1 cellular context compared by ENCODE assay signal in genomic region chr6:135321012-135321621, GRCh38.
TF ChIP-seq lines count a peak whose summit lies in the region.

No MANE protein-coding gene starts in this region.

TF ChIP-seq in K562, 482 proteins besides CTCF, POLR2A, EP300 and RAD21 (continued from another document and continues in another):
- TF ChIP-seq MCM2 (IDR thresholded peaks at IDR 0.05; ENCODE audit: low read depth) (no peak), REST (CRISPR knock-in tag; IDR thresholded peaks at IDR 0.05; ENCODE audit: low read depth) (no peak), DEAF1 (CRISPR knock-in tag; IDR thresholded peaks at IDR 0.05) (no peak; the same call in 1 of the 2 replicates), HDAC3 (IDR thresholded peaks at IDR 0.05; ENCODE audit: borderline replicate concordance, partially characterized antibody) (peak; percentile 71), STAT5A (IDR thresholded peaks at IDR 0.05; ENCODE audit: borderline replicate concordance, low read length) (peak; percentile 84), E2F3 (CRISPR knock-in tag; IDR thresholded peaks at IDR 0.05) (no peak), IRF1 (CRISPR knock-in tag; IDR thresholded peaks at IDR 0.05; ENCODE audit: borderline replicate concordance) (no peak), L3MBTL2 (IDR thresholded peaks at IDR 0.05) (no peak), C11orf30 (IDR thresholded peaks at IDR 0.05; ENCODE audit: low read depth) (peak; percentile 55; the same call in 1 of the 2 replicates), TEAD1 (CRISPR knock-in tag; IDR thresholded peaks at IDR 0.05) (no peak), SLC30A9 (CRISPR knock-in tag; IDR thresholded peaks at IDR 0.05) (no peak), ZFPM2 (CRISPR knock-in tag; IDR thresholded peaks at IDR 0.05) (no peak), NFYB (IDR thresholded peaks at IDR 0.05; ENCODE audit: extremely low read depth, insufficient read length) (no peak), RFX7 (CRISPR knock-in tag; IDR thresholded peaks at IDR 0.05) (no peak), LARP7 (IDR thresholded peaks at IDR 0.05) (no peak; the same call in 1 of the 2 replicates), NFIC (IDR thresholded peaks at IDR 0.05) (peak; percentile 83), HDAC1 (IDR thresholded peaks at IDR 0.05) (peak in 1 of 2 experiments; percentile 41; a peak in 1 of 4 replicates), CREBBP (IDR thresholded peaks at IDR 0.05; ENCODE audit: low read depth, low read length) (no peak), ETV5 (CRISPR knock-in tag; IDR thresholded peaks at IDR 0.05; ENCODE audit: low read depth) (peak; percentile 93), HNRNPL (IDR thresholded peaks at IDR 0.05; ENCODE audit: low read depth, low read length) (no peak), CCNT2 (IDR thresholded peaks at IDR 0.05; ENCODE audit: borderline replicate concordance, extremely low read depth, insufficient read length, low read depth, low read length) (peak; percentile 73), KDM4B (IDR thresholded peaks at IDR 0.05; ENCODE audit: borderline replicate concordance in 2 of 2, low read depth in 1 of 2) (no peak), ELF1 (tag; IDR thresholded peaks at IDR 0.05) (no peak), CBX8 (IDR thresholded peaks at IDR 0.05; ENCODE audit: borderline replicate concordance, extremely low read depth, low read depth, low read length, poor library complexity, severe bottlenecking) (no peak), TSHZ1 (CRISPR knock-in tag; IDR thresholded peaks at IDR 0.05) (0 out of 2 replicates have a peak, but pooled peaks have one; percentile 56), ZNF23 (CRISPR knock-in tag; IDR thresholded peaks at IDR 0.05) (no peak), U2AF2 (optimal IDR thresholded peaks at IDR 0.05; ENCODE audit: low read depth, low read length) (no peak), PTBP1 (IDR thresholded peaks at IDR 0.05; ENCODE audit: low read depth, low read length) (no peak), HDAC6 (IDR thresholded peaks at IDR 0.05; ENCODE audit: low read depth, low read length) (no peak), LCOR (CRISPR knock-in tag; IDR thresholded peaks at IDR 0.05) (0 out of 2 replicates have a peak, but pooled peaks have one; percentile 19)
- TF ChIP-seq, protein P1, sequence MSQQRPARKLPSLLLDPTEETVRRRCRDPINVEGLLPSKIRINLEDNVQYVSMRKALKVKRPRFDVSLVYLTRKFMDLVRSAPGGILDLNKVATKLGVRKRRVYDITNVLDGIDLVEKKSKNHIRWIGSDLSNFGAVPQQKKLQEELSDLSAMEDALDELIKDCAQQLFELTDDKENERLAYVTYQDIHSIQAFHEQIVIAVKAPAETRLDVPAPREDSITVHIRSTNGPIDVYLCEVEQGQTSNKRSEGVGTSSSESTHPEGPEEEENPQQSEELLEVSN (IDR thresholded peaks at IDR 0.05; ENCODE audit: borderline replicate concordance in 1 of 2, extremely low read depth in 1 of 2, insufficient read depth in 1 of 2, insufficient read length in 1 of 2, low read depth in 1 of 2, low read length in 1 of 2, poor library complexity in 1 of 2, severe bottlenecking in 1 of 2) = no peak
- TF ChIP-seq, protein P2, sequence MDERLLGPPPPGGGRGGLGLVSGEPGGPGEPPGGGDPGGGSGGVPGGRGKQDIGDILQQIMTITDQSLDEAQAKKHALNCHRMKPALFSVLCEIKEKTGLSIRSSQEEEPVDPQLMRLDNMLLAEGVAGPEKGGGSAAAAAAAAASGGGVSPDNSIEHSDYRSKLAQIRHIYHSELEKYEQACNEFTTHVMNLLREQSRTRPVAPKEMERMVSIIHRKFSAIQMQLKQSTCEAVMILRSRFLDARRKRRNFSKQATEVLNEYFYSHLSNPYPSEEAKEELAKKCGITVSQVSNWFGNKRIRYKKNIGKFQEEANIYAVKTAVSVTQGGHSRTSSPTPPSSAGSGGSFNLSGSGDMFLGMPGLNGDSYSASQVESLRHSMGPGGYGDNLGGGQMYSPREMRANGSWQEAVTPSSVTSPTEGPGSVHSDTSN (CRISPR knock-in tag; IDR thresholded peaks at IDR 0.05; ENCODE audit: low read depth) = no peak
- TF ChIP-seq, protein P2 (tag; conservative IDR thresholded peaks at IDR 0.05; ENCODE audit: low read depth) = peak; percentile 42
- TF ChIP-seq, protein P3, sequence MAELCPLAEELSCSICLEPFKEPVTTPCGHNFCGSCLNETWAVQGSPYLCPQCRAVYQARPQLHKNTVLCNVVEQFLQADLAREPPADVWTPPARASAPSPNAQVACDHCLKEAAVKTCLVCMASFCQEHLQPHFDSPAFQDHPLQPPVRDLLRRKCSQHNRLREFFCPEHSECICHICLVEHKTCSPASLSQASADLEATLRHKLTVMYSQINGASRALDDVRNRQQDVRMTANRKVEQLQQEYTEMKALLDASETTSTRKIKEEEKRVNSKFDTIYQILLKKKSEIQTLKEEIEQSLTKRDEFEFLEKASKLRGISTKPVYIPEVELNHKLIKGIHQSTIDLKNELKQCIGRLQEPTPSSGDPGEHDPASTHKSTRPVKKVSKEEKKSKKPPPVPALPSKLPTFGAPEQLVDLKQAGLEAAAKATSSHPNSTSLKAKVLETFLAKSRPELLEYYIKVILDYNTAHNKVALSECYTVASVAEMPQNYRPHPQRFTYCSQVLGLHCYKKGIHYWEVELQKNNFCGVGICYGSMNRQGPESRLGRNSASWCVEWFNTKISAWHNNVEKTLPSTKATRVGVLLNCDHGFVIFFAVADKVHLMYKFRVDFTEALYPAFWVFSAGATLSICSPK (IDR thresholded peaks at IDR 0.05; ENCODE audit: borderline replicate concordance) = peak; percentile 84; the same call in 1 of the 2 replicates
- TF ChIP-seq, protein P4, sequence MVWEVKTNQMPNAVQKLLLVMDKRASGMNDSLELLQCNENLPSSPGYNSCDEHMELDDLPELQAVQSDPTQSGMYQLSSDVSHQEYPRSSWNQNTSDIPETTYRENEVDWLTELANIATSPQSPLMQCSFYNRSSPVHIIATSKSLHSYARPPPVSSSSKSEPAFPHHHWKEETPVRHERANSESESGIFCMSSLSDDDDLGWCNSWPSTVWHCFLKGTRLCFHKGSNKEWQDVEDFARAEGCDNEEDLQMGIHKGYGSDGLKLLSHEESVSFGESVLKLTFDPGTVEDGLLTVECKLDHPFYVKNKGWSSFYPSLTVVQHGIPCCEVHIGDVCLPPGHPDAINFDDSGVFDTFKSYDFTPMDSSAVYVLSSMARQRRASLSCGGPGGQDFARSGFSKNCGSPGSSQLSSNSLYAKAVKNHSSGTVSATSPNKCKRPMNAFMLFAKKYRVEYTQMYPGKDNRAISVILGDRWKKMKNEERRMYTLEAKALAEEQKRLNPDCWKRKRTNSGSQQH (CRISPR knock-in tag; IDR thresholded peaks at IDR 0.05) = no peak
- TF ChIP-seq, protein P5, sequence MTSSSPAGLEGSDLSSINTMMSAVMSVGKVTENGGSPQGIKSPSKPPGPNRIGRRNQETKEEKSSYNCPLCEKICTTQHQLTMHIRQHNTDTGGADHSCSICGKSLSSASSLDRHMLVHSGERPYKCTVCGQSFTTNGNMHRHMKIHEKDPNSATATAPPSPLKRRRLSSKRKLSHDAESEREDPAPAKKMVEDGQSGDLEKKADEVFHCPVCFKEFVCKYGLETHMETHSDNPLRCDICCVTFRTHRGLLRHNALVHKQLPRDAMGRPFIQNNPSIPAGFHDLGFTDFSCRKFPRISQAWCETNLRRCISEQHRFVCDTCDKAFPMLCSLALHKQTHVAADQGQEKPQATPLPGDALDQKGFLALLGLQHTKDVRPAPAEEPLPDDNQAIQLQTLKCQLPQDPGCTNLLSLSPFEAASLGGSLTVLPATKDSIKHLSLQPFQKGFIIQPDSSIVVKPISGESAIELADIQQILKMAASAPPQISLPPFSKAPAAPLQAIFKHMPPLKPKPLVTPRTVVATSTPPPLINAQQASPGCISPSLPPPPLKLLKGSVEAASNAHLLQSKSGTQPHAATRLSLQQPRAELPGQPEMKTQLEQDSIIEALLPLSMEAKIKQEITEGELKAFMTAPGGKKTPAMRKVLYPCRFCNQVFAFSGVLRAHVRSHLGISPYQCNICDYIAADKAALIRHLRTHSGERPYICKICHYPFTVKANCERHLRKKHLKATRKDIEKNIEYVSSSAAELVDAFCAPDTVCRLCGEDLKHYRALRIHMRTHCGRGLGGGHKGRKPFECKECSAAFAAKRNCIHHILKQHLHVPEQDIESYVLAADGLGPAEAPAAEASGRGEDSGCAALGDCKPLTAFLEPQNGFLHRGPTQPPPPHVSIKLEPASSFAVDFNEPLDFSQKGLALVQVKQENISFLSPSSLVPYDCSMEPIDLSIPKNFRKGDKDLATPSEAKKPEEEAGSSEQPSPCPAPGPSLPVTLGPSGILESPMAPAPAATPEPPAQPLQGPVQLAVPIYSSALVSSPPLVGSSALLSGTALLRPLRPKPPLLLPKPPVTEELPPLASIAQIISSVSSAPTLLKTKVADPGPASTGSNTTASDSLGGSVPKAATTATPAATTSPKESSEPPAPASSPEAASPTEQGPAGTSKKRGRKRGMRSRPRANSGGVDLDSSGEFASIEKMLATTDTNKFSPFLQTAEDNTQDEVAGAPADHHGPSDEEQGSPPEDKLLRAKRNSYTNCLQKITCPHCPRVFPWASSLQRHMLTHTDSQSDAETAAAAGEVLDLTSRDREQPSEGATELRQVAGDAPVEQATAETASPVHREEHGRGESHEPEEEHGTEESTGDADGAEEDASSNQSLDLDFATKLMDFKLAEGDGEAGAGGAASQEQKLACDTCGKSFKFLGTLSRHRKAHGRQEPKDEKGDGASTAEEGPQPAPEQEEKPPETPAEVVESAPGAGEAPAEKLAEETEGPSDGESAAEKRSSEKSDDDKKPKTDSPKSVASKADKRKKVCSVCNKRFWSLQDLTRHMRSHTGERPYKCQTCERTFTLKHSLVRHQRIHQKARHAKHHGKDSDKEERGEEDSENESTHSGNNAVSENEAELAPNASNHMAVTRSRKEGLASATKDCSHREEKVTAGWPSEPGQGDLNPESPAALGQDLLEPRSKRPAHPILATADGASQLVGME (CRISPR knock-in tag; IDR thresholded peaks at IDR 0.05) = no peak
